9 cellular contexts compared by ENCODE assay signal in genomic region chr10:44995914-44996633, GRCh38. TPM values are rescaled to one million over a fixed set of nuclear protein-coding genes. Genes with fewer than 3 reads are reported as not detected.
DNase-seq lines count a peak whose midpoint lies in the region; ATAC-seq and TF ChIP-seq lines count a peak whose summit lies in the region.
"Had no signal": no experiment of that assay in that cellular context is flagged by ENCODE, and none has a peak within 500 bp of the region (broad histone marks: within the 10 kb centered on the region; RNA-seq: fewer than 3 reads in every experiment).

No MANE protein-coding gene starts in this region.

- ATAC-seq in CD4-positive, CD25-positive, alpha-beta regulatory T cell (ENCODE audit: low read depth in 2 of 2): no peak
- ATAC-seq in T-helper 17 cell (no peak), Right ventricle myocardium superior (ENCODE audit: poor library complexity) (peak; percentile 69)

- TF ChIP-seq POLR2A in prostate gland (IDR thresholded peaks at IDR 0.05): no peak

- no peak overlapping the region for H3K27ac ChIP-seq in CD4-positive, CD25-positive, alpha-beta regulatory T cell (ENCODE audit: insufficient read depth, low read length, poor library complexity, severe bottlenecking)
- H3K27ac ChIP-seq in prostate gland: peak overlapping the region; percentile 68
- H3K27ac ChIP-seq in SJCRH30: no peak overlapping the region

- peaks cover 0 to 16% (median 5%) of the 10 kb centered on the region in 4 donors for H3K4me1 Mint-ChIP-seq in CD4-positive, CD25-positive, alpha-beta regulatory T cell
- peaks cover 10% of the 10 kb centered on the region for H3K4me1 Mint-ChIP-seq in T-helper 17 cell

- no peak overlapping the region for H3K4me3 ChIP-seq in CD4-positive, CD25-positive, alpha-beta regulatory T cell (ENCODE audit: low read depth, low read length)
- no peak overlapping the region for H3K4me3 ChIP-seq in prostate gland
- H3K4me3 ChIP-seq in SJCRH30: no peak overlapping the region

- peaks cover 0 to 7% (median 0%) of the 10 kb centered on the region in 7 donors for H3K9me3 Mint-ChIP-seq in CD4-positive, CD25-positive, alpha-beta regulatory T cell

- no peaks in the 10 kb centered on the region for H3K36me3 Mint-ChIP-seq in CD4-positive, CD25-positive, alpha-beta regulatory T cell
- no peaks in the 10 kb centered on the region for H3K36me3 Mint-ChIP-seq in T-helper 17 cell (ENCODE audit: low read depth)

- intact Hi-C loops in Right ventricle myocardium superior (cut with DNase I) (no loop called here), prostate gland (cut with DNase I) (loop anchor here (10.0 kb wide), 1 partner anchor 599 kb away; no protein-coding TSS in a partner anchor)

- no peak for TF ChIP-seq CTCF in prostate gland (IDR thresholded peaks at IDR 0.05)

- no peaks in the 10 kb centered on the region for H3K36me3 ChIP-seq in CD4-positive, CD25-positive, alpha-beta regulatory T cell (ENCODE audit: control insufficient read depth, insufficient read depth, low read length)
- H3K36me3 ChIP-seq in prostate gland (no peaks in the 10 kb centered on the region), SJCRH30 (no peaks in the 10 kb centered on the region; the same call in 1 of the 2 replicates)

- no peak for DNase-seq in CD4-positive, CD25-positive, alpha-beta regulatory T cell
- DNase-seq in T-helper 17 cell: no peak
- peak; percentile 76 for DNase-seq in Right ventricle myocardium superior
- no peak for DNase-seq in prostate gland (ENCODE audit: low spot score)
- DNase-seq in NCI-H2171 treated with DMSO at 0.1 percent for 48 hours (lab: John Stamatoyannopoulos, UW): no peak
- DNase-seq in SJCRH30: no peak
- DNase-seq in NCI-H2107 (lab: John Stamatoyannopoulos, UW): no peak
- DNase-seq in kidney tubule cell (ENCODE audit: low spot score): no peak
- DNase-seq: activated CD8-positive, alpha-beta memory T cell treated with anti-CD3 and anti-CD28 coated beads, Interleukin-2, amount 50 U/mL, for 4 hours had no signal

- H3K27me3 Mint-ChIP-seq in CD4-positive, CD25-positive, alpha-beta regulatory T cell: peaks cover 4% of the 10 kb centered on the region
- peaks cover 5% of the 10 kb centered on the region for H3K27me3 Mint-ChIP-seq in T-helper 17 cell

- H3K4me1 ChIP-seq in CD4-positive, CD25-positive, alpha-beta regulatory T cell (ENCODE audit: control insufficient read depth, insufficient read depth, low read length, poor library complexity, severe bottlenecking): no peaks in the 10 kb centered on the region
- H3K4me1 ChIP-seq in prostate gland (replicated peaks) (peaks cover 11% of the 10 kb centered on the region), SJCRH30 (no peaks in the 10 kb centered on the region)

- H3K9me3 ChIP-seq in CD4-positive, CD25-positive, alpha-beta regulatory T cell (ENCODE audit: control insufficient read depth in 2 of 2, low read length in 2 of 2): no peaks in the 10 kb centered on the region
- no peaks in the 10 kb centered on the region for H3K9me3 ChIP-seq in T-helper 17 cell (ENCODE audit: control insufficient read depth, low read length, poor library complexity, severe bottlenecking)
- no peaks in the 10 kb centered on the region for H3K9me3 ChIP-seq in prostate gland
- no peaks in the 10 kb centered on the region for H3K9me3 ChIP-seq in SJCRH30 (replicated peaks)

- H3K27ac Mint-ChIP-seq in CD4-positive, CD25-positive, alpha-beta regulatory T cell: peak overlapping the region in 2 of 3 donors; percentile 9 to 76
- no peak overlapping the region for H3K27ac Mint-ChIP-seq in T-helper 17 cell

- no peak overlapping the region for H3K4me3 Mint-ChIP-seq in CD4-positive, CD25-positive, alpha-beta regulatory T cell
- peak overlapping the region; percentile 50 for H3K4me3 Mint-ChIP-seq in T-helper 17 cell

- no peaks in the 10 kb centered on the region for H3K27me3 ChIP-seq in CD4-positive, CD25-positive, alpha-beta regulatory T cell (ENCODE audit: control insufficient read depth, insufficient read depth, low read length)
- H3K27me3 ChIP-seq in prostate gland (replicated peaks; ENCODE audit: insufficient read depth) (no peaks in the 10 kb centered on the region), SJCRH30 (no peaks in the 10 kb centered on the region)

- 30% methylated on average over 9 of the region's 9 CpGs for WGBS in prostate gland

RNA-seq across cellular contexts. Expression of gene ZNF22, which starts 4.6 kb away (rescaled TPM):
- 10.7 TPM for total RNA-seq in CD4-positive, CD25-positive, alpha-beta regulatory T cell
- 10 to 100 TPM; 19.8 to 30.0 (median 25.6) TPM for polyA plus RNA-seq in CD4-positive, CD25-positive, alpha-beta regulatory T cell
- total RNA-seq in T-helper 17 cell (10 to 100 TPM; 12.1 to 12.5 TPM), Right ventricle myocardium superior (11.4 TPM), prostate gland (10 to 100 TPM; 15.8 to 24.2 TPM)
- total RNA-seq in SJCRH30 (2014; rRNA removed; shearing (Covaris generic)): 37.9 and 39.0 TPM in 2 replicates

RNA-seq across cellular contexts. Expression of gene DEPP1, which starts 17.5 kb away (rescaled TPM):
- 0.44 TPM for total RNA-seq in CD4-positive, CD25-positive, alpha-beta regulatory T cell
- polyA plus RNA-seq in CD4-positive, CD25-positive, alpha-beta regulatory T cell: not detected
- total RNA-seq in T-helper 17 cell (1 to 10 TPM in 1 of 2 donors, under 1 TPM in 1; 0.27 to 1.4 TPM), Right ventricle myocardium superior (35.1 TPM), prostate gland (100 to 1,000 TPM in 1 of 2 donors, 10 to 100 TPM in 1; 27.2 to 144 TPM)
- total RNA-seq in SJCRH30 (2014; rRNA removed; shearing (Covaris generic)): 0.24 and 0.25 TPM in 2 replicates

RNA-seq across cellular contexts. Expression of gene RASSF4, which starts 36.5 kb away (rescaled TPM):
- total RNA-seq in CD4-positive, CD25-positive, alpha-beta regulatory T cell: 1.3 TPM
- polyA plus RNA-seq in CD4-positive, CD25-positive, alpha-beta regulatory T cell: under 1 TPM in 3 of 4 donors, not detected in 1; 0.37 to 0.67 (median 0.39) TPM
- total RNA-seq in T-helper 17 cell: 1 to 10 TPM; 1.5 to 2.9 TPM
- 87.5 TPM for total RNA-seq in Right ventricle myocardium superior
- 10 to 100 TPM in 1 of 2 donors, 1 to 10 TPM in 1; 6.1 to 31.0 TPM for total RNA-seq in prostate gland
- total RNA-seq in SJCRH30 (2014; rRNA removed; shearing (Covaris generic)): 18.9 and 22.0 TPM in 2 replicates

Comparison
In these comparisons a context has a peak if more than half of its experiments do, and no peak if none do; other contexts are left out.
1. H3K27ac ChIP-seq: peak in prostate gland (2 of 2); none in CD4-positive, CD25-positive, alpha-beta regulatory T cell (single experiment) and SJCRH30 (single experiment).
2. RNA of gene DEPP1, which starts 17.5 kb away (total RNA-seq): 27.2 to 144 TPM in prostate gland and 35.1 TPM in Right ventricle myocardium superior (single experiment); 0.27 to 1.4 TPM in T-helper 17 cell, 0.44 TPM in CD4-positive, CD25-positive, alpha-beta regulatory T cell (single experiment) and 0.24 to 0.25 TPM in SJCRH30; every median in the first group is over 10 times any median in the second.